Comparison of ENCODE assay signal across 1 cellular context in the genomic region with DNA sequence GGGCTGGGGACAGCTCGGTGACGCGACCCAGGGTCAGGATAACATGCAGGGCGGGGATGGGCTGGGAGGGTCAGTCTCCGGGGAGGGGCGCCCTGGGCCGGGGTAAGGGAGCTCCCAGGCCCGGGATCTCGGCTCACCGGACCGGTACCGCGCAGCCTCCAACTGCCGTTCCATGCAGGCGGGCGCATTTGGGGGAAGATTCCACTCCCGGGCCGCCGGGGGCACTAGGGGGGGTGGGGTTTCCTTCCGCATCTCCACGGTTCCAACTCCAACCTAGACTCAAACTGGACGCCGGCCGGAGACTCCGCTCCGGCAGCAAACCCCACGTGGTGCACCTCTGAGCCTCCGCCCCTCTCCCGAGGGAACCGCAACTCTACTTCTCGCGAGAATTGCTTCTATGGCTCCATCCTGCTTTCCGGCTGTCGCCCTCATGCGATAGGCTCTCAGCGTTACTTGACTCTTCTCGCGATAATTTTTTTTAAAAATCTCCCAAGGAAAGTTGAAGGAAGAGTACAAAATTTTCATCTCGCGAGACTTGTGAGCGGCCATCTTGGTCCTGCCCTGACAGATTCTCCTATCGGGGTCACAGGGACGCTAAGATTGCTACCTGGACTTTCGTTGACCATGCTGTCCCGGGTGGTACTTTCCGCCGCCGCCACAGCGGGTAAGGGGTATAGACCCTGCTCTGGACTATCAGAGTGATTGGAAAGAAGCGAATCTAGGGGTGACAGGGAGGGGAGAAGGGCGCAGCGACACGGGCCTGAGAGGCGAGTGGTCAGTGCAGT.
TF ChIP-seq lines count a peak whose summit lies in the region.

A gene with protein sequence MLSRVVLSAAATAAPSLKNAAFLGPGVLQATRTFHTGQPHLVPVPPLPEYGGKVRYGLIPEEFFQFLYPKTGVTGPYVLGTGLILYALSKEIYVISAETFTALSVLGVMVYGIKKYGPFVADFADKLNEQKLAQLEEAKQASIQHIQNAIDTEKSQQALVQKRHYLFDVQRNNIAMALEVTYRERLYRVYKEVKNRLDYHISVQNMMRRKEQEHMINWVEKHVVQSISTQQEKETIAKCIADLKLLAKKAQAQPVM (plus strand): TSS at position 547 of the 785 bp plus-strand sequence. CDS start 78 bp downstream, at position 625.
A gene (minus strand): TSS at position 339 of the 785 bp plus-strand sequence. CDS start 87 bp downstream, at position 252.

TF ChIP-seq in HEK293, 187 proteins besides CTCF, POLR2A, EP300 and RAD21 (continued from another document):
- TF ChIP-seq, protein P1, sequence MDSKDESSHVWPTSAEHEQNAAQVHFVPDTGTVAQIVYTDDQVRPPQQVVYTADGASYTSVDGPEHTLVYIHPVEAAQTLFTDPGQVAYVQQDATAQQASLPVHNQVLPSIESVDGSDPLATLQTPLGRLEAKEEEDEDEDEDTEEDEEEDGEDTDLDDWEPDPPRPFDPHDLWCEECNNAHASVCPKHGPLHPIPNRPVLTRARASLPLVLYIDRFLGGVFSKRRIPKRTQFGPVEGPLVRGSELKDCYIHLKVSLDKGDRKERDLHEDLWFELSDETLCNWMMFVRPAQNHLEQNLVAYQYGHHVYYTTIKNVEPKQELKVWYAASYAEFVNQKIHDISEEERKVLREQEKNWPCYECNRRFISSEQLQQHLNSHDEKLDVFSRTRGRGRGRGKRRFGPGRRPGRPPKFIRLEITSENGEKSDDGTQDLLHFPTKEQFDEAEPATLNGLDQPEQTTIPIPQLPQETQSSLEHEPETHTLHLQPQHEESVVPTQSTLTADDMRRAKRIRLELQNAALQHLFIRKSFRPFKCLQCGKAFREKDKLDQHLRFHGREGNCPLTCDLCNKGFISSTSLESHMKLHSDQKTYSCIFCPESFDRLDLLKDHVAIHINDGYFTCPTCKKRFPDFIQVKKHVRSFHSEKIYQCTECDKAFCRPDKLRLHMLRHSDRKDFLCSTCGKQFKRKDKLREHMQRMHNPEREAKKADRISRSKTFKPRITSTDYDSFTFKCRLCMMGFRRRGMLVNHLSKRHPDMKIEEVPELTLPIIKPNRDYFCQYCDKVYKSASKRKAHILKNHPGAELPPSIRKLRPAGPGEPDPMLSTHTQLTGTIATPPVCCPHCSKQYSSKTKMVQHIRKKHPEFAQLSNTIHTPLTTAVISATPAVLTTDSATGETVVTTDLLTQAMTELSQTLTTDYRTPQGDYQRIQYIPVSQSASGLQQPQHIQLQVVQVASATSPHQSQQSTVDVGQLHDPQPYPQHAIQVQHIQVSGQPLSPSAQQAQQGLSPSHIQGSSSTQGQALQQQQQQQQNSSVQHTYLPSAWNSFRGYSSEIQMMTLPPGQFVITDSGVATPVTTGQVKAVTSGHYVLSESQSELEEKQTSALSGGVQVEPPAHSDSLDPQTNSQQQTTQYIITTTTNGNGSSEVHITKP (tag by site-specific recombination; IDR thresholded peaks at IDR 0.05) = peak; percentile 72
- TF ChIP-seq WT1 (tag by site-specific recombination; IDR thresholded peaks at IDR 0.05) = no peak
- no peak for TF ChIP-seq REPIN1 (tag by site-specific recombination; IDR thresholded peaks at IDR 0.05; ENCODE audit: low read depth)
- 0 out of 2 replicates have a peak, but pooled peaks have one; percentile 44 for TF ChIP-seq ZNF391 (tag by site-specific recombination; IDR thresholded peaks at IDR 0.05; ENCODE audit: borderline replicate concordance, low read depth)
- TF ChIP-seq KLF16 (tag by site-specific recombination; IDR thresholded peaks at IDR 0.05) = peak; percentile 69; the same call in 1 of the 2 replicates
- TF ChIP-seq, protein P2, sequence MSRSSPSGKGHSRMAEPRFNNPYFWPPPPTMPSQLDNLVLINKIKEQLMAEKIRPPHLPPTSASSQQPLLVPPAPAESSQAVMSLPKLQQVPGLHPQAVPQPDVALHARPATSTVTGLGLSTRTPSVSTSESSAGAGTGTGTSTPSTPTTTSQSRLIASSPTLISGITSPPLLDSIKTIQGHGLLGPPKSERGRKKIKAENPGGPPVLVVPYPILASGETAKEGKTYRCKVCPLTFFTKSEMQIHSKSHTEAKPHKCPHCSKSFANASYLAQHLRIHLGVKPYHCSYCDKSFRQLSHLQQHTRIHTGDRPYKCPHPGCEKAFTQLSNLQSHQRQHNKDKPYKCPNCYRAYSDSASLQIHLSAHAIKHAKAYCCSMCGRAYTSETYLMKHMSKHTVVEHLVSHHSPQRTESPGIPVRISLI (tag by site-specific recombination; IDR thresholded peaks at IDR 0.05) = peak; percentile 79
- TF ChIP-seq, protein P3, sequence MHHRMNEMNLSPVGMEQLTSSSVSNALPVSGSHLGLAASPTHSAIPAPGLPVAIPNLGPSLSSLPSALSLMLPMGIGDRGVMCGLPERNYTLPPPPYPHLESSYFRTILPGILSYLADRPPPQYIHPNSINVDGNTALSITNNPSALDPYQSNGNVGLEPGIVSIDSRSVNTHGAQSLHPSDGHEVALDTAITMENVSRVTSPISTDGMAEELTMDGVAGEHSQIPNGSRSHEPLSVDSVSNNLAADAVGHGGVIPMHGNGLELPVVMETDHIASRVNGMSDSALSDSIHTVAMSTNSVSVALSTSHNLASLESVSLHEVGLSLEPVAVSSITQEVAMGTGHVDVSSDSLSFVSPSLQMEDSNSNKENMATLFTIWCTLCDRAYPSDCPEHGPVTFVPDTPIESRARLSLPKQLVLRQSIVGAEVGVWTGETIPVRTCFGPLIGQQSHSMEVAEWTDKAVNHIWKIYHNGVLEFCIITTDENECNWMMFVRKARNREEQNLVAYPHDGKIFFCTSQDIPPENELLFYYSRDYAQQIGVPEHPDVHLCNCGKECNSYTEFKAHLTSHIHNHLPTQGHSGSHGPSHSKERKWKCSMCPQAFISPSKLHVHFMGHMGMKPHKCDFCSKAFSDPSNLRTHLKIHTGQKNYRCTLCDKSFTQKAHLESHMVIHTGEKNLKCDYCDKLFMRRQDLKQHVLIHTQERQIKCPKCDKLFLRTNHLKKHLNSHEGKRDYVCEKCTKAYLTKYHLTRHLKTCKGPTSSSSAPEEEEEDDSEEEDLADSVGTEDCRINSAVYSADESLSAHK (tag by site-specific recombination; IDR thresholded peaks at IDR 0.05) = no peak
- TF ChIP-seq, protein P4, sequence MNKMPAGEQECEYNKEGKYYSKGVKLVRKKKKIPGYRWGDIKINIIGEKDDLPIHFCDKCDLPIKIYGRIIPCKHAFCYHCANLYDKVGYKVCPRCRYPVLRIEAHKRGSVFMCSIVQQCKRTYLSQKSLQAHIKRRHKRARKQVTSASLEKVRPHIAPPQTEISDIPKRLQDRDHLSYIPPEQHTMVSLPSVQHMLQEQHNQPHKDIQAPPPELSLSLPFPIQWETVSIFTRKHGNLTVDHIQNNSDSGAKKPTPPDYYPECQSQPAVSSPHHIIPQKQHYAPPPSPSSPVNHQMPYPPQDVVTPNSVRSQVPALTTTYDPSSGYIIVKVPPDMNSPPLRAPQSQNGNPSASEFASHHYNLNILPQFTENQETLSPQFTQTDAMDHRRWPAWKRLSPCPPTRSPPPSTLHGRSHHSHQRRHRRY (tag by site-specific recombination; IDR thresholded peaks at IDR 0.05) = no peak
- TF ChIP-seq ZNF341 (tag by site-specific recombination; IDR thresholded peaks at IDR 0.05; ENCODE audit: low read depth) = peak; percentile 46
- TF ChIP-seq, protein P5, sequence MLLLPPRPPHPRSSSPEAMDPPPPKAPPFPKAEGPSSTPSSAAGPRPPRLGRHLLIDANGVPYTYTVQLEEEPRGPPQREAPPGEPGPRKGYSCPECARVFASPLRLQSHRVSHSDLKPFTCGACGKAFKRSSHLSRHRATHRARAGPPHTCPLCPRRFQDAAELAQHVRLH (tag by site-specific recombination; IDR thresholded peaks at IDR 0.05) = no peak
- peak; percentile 65; the same call in 1 of the 2 replicates for TF ChIP-seq IKZF3 (tag by site-specific recombination; IDR thresholded peaks at IDR 0.05)
- TF ChIP-seq TRIM28 (IDR thresholded peaks at IDR 0.05; ENCODE audit: borderline replicate concordance, low read length) = 0 out of 2 replicates have a peak, but pooled peaks have one; percentile 17
- TF ChIP-seq ZNF335 (tag by site-specific recombination; conservative IDR thresholded peaks at IDR 0.05) = peak; percentile 69
- TF ChIP-seq ZNF366 (tag by site-specific recombination; conservative IDR thresholded peaks at IDR 0.05) = peak; percentile 78
- peak; percentile 83 for TF ChIP-seq YY1 (tag by site-specific recombination; IDR thresholded peaks at IDR 0.05)
- no peak for TF ChIP-seq KLF1 (tag by site-specific recombination; IDR thresholded peaks at IDR 0.05)
- no peak for TF ChIP-seq MZF1 (tag by site-specific recombination; IDR thresholded peaks at IDR 0.05; ENCODE audit: borderline replicate concordance)
- TF ChIP-seq, protein P6, sequence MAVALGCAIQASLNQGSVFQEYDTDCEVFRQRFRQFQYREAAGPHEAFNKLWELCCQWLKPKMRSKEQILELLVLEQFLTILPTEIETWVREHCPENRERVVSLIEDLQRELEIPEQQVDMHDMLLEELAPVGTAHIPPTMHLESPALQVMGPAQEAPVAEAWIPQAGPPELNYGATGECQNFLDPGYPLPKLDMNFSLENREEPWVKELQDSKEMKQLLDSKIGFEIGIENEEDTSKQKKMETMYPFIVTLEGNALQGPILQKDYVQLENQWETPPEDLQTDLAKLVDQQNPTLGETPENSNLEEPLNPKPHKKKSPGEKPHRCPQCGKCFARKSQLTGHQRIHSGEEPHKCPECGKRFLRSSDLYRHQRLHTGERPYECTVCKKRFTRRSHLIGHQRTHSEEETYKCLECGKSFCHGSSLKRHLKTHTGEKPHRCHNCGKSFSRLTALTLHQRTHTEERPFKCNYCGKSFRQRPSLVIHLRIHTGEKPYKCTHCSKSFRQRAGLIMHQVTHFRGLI (tag by site-specific recombination; IDR thresholded peaks at IDR 0.05) = 0 out of 2 replicates have a peak, but pooled peaks have one; percentile 10
- TF ChIP-seq, protein P7, sequence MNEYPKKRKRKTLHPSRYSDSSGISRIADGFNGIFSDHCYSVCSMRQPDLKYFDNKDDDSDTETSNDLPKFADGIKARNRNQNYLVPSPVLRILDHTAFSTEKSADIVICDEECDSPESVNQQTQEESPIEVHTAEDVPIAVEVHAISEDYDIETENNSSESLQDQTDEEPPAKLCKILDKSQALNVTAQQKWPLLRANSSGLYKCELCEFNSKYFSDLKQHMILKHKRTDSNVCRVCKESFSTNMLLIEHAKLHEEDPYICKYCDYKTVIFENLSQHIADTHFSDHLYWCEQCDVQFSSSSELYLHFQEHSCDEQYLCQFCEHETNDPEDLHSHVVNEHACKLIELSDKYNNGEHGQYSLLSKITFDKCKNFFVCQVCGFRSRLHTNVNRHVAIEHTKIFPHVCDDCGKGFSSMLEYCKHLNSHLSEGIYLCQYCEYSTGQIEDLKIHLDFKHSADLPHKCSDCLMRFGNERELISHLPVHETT (tag by site-specific recombination; IDR thresholded peaks at IDR 0.05) = no peak; the same call in 1 of the 2 replicates
- TF ChIP-seq ZBTB17 (tag by site-specific recombination; IDR thresholded peaks at IDR 0.05) = peak; percentile 94
- TF ChIP-seq MEIS1 (CRISPR knock-in tag; IDR thresholded peaks at IDR 0.05; ENCODE audit: borderline replicate concordance) = no peak
- TF ChIP-seq, protein P8, sequence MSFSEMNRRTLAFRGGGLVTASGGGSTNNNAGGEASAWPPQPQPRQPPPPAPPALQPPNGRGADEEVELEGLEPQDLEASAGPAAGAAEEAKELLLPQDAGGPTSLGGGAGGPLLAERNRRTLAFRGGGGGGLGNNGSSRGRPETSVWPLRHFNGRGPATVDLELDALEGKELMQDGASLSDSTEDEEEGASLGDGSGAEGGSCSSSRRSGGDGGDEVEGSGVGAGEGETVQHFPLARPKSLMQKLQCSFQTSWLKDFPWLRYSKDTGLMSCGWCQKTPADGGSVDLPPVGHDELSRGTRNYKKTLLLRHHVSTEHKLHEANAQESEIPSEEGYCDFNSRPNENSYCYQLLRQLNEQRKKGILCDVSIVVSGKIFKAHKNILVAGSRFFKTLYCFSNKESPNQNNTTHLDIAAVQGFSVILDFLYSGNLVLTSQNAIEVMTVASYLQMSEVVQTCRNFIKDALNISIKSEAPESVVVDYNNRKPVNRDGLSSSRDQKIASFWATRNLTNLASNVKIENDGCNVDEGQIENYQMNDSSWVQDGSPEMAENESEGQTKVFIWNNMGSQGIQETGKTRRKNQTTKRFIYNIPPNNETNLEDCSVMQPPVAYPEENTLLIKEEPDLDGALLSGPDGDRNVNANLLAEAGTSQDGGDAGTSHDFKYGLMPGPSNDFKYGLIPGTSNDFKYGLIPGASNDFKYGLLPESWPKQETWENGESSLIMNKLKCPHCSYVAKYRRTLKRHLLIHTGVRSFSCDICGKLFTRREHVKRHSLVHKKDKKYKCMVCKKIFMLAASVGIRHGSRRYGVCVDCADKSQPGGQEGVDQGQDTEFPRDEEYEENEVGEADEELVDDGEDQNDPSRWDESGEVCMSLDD (tag by site-specific recombination; IDR thresholded peaks at IDR 0.05) = peak; percentile 83; the same call in 1 of the 2 replicates
- TF ChIP-seq ZNF600 (tag by site-specific recombination; IDR thresholded peaks at IDR 0.05) = peak; percentile 8; the same call in 1 of the 2 replicates
